ENCODE assay signal across 17 cellular contexts in the genomic region with DNA sequence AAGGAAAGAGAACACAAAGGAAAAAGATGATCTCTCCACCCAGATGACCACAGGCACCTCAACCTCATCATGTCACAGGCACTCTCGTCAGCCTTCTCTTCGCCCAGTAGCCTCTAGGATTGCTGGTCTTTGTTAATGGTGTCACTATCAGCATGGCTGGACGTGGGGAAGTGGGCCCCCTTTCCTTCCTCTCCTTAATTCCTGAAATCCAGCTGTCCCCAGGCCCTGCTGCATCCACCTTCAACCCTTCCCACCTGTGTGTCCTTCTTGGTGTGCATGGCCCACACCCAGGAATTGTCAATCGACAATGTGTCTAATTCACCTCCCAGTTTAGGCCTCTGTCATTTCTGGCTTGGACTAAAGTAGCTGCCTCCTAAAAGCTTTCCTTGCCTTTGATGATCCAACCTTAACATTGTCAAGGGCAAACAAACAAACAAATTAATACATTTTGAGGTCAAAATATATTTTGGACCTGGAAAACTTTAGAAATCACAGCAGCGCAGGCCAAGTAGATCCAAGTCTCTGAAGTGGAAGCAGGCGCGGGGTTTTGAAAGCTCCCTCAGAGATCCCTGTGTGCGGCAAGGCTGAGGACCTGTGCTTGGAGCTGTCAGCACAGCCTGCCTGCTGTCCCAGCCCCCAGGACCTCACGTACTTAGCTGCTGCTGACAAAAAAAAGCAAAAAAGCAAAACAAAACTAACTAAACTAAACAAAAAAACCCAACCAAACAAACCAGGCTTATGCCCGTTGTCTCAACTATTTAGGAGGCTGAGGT.
DNase-seq lines count a peak whose midpoint lies in the region; ATAC-seq and TF ChIP-seq lines count a peak whose summit lies in the region.
"Had no signal": no experiment of that assay in that cellular context is flagged by ENCODE, and none has a peak within 500 bp of the region (broad histone marks: within the 10 kb centered on the region; RNA-seq: fewer than 3 reads in every experiment).

No MANE protein-coding gene starts in this region.

- H3K4me1 Mint-ChIP-seq in neural progenitor cell = peaks cover 36% of the 10 kb centered on the region
- H3K4me1 Mint-ChIP-seq: CD4-positive, CD25-positive, alpha-beta regulatory T cell had no signal

- H3K9me3 ChIP-seq in cardiac muscle cell (ENCODE audit: low read depth) (no peaks in the 10 kb centered on the region), neural progenitor cell (ENCODE audit: low read depth) (no peaks in the 10 kb centered on the region), thyroid gland (no peaks in the 10 kb centered on the region)
- H3K9me3 ChIP-seq: BLaER1 treated with 17β-estradiol and CSF1 and Interleukin-3, amounts not matched to agents 10 nM and 100 nM had no signal

- peaks cover 50% of the 10 kb centered on the region for H3K4me1 ChIP-seq in cardiac muscle cell (ENCODE audit: low read depth)
- no peaks in the 10 kb centered on the region for H3K4me1 ChIP-seq in neural progenitor cell
- H3K4me1 ChIP-seq in thyroid gland = peaks cover 47 to 64% of the 10 kb centered on the region in 2 donors

- no peaks in the 10 kb centered on the region for H3K9me3 Mint-ChIP-seq in neural progenitor cell

- H3K27ac Mint-ChIP-seq in neural progenitor cell = peak overlapping the region; percentile 74
- H3K27ac Mint-ChIP-seq: CD4-positive, CD25-positive, alpha-beta regulatory T cell; GM23338 had no signal

- TF ChIP-seq CTCF in cardiac muscle cell (IDR thresholded peaks at IDR 0.05; ENCODE audit: low read depth, low read length) = no peak
- no peak for TF ChIP-seq CTCF in neural progenitor cell (IDR thresholded peaks at IDR 0.05)
- no peak for TF ChIP-seq CTCF in thyroid gland (IDR thresholded peaks at IDR 0.05)

- no peak overlapping the region for H3K9ac ChIP-seq in neural progenitor cell
- H3K9ac ChIP-seq: BLaER1 treated with 17β-estradiol and CSF1 and Interleukin-3, amounts not matched to agents 10 nM and 100 nM had no signal

- H3F3A ChIP-seq in neural progenitor cell (ENCODE audit: low read depth) = no peaks in the 10 kb centered on the region

- H3K27me3 ChIP-seq in cardiac muscle cell = no peaks in the 10 kb centered on the region
- no peaks in the 10 kb centered on the region for H3K27me3 ChIP-seq in neural progenitor cell
- H3K27me3 ChIP-seq in thyroid gland = no peaks in the 10 kb centered on the region
- H3K27me3 ChIP-seq: BLaER1 treated with 17β-estradiol and CSF1 and Interleukin-3, amounts not matched to agents 10 nM and 100 nM had no signal

- peak in 1 of 2 donors; percentile 61 for TF ChIP-seq POLR2A in thyroid gland (IDR thresholded peaks at IDR 0.05)

- 61 to 70% methylated on average over 10 of the region's 10 CpGs for WGBS in thyroid gland, 2 donors

- no peak overlapping the region for H2AFZ ChIP-seq in neural progenitor cell (replicated peaks)
- H2AFZ ChIP-seq: GM23338 had no signal

- H3K4me2 ChIP-seq in neural progenitor cell = no peak overlapping the region
- H3K4me2 ChIP-seq: BLaER1 treated with 17β-estradiol and CSF1 and Interleukin-3, amounts not matched to agents 10 nM and 100 nM; GM23338 had no signal

- intact Hi-C loops in left ventricle myocardium superior (cut with micrococcal nuclease) (no loop called here), thyroid gland (cut with DNase I) (no loop called here)

- H3K79me2 ChIP-seq in neural progenitor cell (ENCODE audit: low read depth) = no peaks in the 10 kb centered on the region

- no peak overlapping the region for H3K4me3 ChIP-seq in cardiac muscle cell
- no peak overlapping the region for H3K4me3 ChIP-seq in neural progenitor cell
- no peak overlapping the region for H3K4me3 ChIP-seq in thyroid gland (replicated peaks in 1 of 3)
- H3K4me3 ChIP-seq: BLaER1 treated with 17β-estradiol and CSF1 and Interleukin-3, amounts not matched to agents 10 nM and 100 nM; GM23338; K562 had no signal

- ATAC-seq in left ventricle myocardium superior = no peak
- no peak for ATAC-seq in HG03039 (IDR thresholded peaks at IDR 0.05; ENCODE audit: unreplicated experiment)
- ATAC-seq in GM18502 (IDR thresholded peaks at IDR 0.05; ENCODE audit: poor library complexity, unreplicated experiment) = no peak
- ATAC-seq: K562 had no signal

- no peaks in the 10 kb centered on the region for H4K20me1 ChIP-seq in neural progenitor cell (ENCODE audit: low read depth)
- H4K20me1 ChIP-seq: BLaER1 treated with 17β-estradiol and CSF1 and Interleukin-3, amounts not matched to agents 10 nM and 100 nM had no signal

- peak in 1 of 2 donors; percentile 82 for DNase-seq in cardiac muscle cell (ENCODE audit: low read depth in 1 of 2, low spot score in 1 of 2)
- DNase-seq in left ventricle myocardium superior = no peak
- DNase-seq in cerebellar cortex (ENCODE audit: low spot score) = peak; percentile 14
- no peak for DNase-seq in neural progenitor cell (ENCODE audit: low spot score)
- DNase-seq in thyroid gland = peak; percentile 68 to 73
- DNase-seq in stimulated activated CD4-positive, alpha-beta T cell treated with anti-CD3 and anti-CD28 coated beads, Interleukin-4, amount 100 ng/mL, for 24 hours = no peak
- DNase-seq: ACHN; CD4-positive, CD25-positive, alpha-beta regulatory T cell; DMS153; DMS79 treated with DMSO at 0.1 percent for 48 hours; EL; GDM1 had no signal

- H3K4me3 Mint-ChIP-seq in neural progenitor cell = no peak overlapping the region
- H3K4me3 Mint-ChIP-seq: CD4-positive, CD25-positive, alpha-beta regulatory T cell; GM23338 had no signal

- H3K27me3 Mint-ChIP-seq in neural progenitor cell (ENCODE audit: insufficient read depth, low read depth) = peaks cover 12% of the 10 kb centered on the region

- H3K36me3 ChIP-seq in cardiac muscle cell (no peaks in the 10 kb centered on the region), neural progenitor cell (no peaks in the 10 kb centered on the region), thyroid gland (no peaks in the 10 kb centered on the region)
- H3K36me3 ChIP-seq: BLaER1 treated with 17β-estradiol and CSF1 and Interleukin-3, amounts not matched to agents 10 nM and 100 nM had no signal

- H3K27ac ChIP-seq in cardiac muscle cell (peak overlapping the region; percentile 42), neural progenitor cell (no peak overlapping the region), thyroid gland (peak overlapping the region; percentile 37 to 97 (median 96))
- H3K27ac ChIP-seq: BLaER1 treated with 17β-estradiol and CSF1 and Interleukin-3, amounts not matched to agents 10 nM and 100 nM had no signal

- no peaks in the 10 kb centered on the region for H3K36me3 Mint-ChIP-seq in neural progenitor cell
- H3K36me3 Mint-ChIP-seq: CD4-positive, CD25-positive, alpha-beta regulatory T cell had no signal

Comparison
In these comparisons a context has a peak if more than half of its experiments do, and no peak if none do; other contexts are left out.
1. DNase-seq: peak in cerebellar cortex (single experiment) and thyroid gland (2 of 2); none in left ventricle myocardium superior (single experiment), neural progenitor cell (single experiment) and stimulated activated CD4-positive, alpha-beta T cell treated with anti-CD3 and anti-CD28 coated beads, Interleukin-4, amount 100 ng/mL, for 24 hours (single experiment).